22 cellular contexts compared by ENCODE assay signal in genomic region chr4:53782468-53782865, GRCh38.
DNase-seq lines count a peak whose midpoint lies in the region; ATAC-seq and TF ChIP-seq lines count a peak whose summit lies in the region.
"Had no signal": no experiment of that assay in that cellular context is flagged by ENCODE, and none has a peak within 500 bp of the region (broad histone marks: within the 10 kb centered on the region; RNA-seq: fewer than 3 reads in every experiment).

No MANE protein-coding gene starts in this region.

- TF ChIP-seq RAD21 in SK-N-SH (IDR thresholded peaks at IDR 0.05; ENCODE audit: low read length): no peak

- no peaks in the 10 kb centered on the region for H3K36me3 ChIP-seq in SK-N-SH (replicated peaks in 1 of 2; ENCODE audit: control insufficient read depth in 1 of 2, insufficient read depth in 2 of 2, low read length in 1 of 2)
- no peaks in the 10 kb centered on the region for H3K36me3 ChIP-seq in transverse colon
- H3K36me3 ChIP-seq in gastroesophageal sphincter: no peaks in the 10 kb centered on the region
- H3K36me3 ChIP-seq: spleen, thoracic aorta had no signal

- H3K27ac ChIP-seq in SK-N-SH (ENCODE audit: low read depth in 2 of 2, low read length in 1 of 2) (no peak overlapping the region), transverse colon (peak overlapping the region in 3 of 4 donors; percentile 32 to 53 (median 36)), gastroesophageal sphincter (no peak overlapping the region)
- H3K27ac ChIP-seq: spleen, thoracic aorta had no signal

- H3K4me2 ChIP-seq in SK-N-SH: no peak overlapping the region; the same call in 1 of the 2 replicates

- WGBS in SK-N-SH (ENCODE audit: low lambda C conversion rate): 23% methylated on average over 2 of the region's 2 CpGs
- WGBS in transverse colon (ENCODE audit: low coverage in 1 of 2), 2 donors: 40 to 55% methylated on average over 2 of the region's 2 CpGs
- WGBS in gastroesophageal sphincter (ENCODE audit: low coverage in 1 of 2), 2 donors: 54 to 64% methylated on average over 1 to 2 of the region's 2 CpGs

- H3K4me1 ChIP-seq in SK-N-SH (ENCODE audit: control insufficient read depth in 1 of 2, insufficient read depth in 2 of 2, low read depth in 1 of 2, low read length in 1 of 2) (peaks cover 0 to 2% of the 10 kb centered on the region in 2 experiments; a peak in 3 of 4 replicates), transverse colon (peaks cover 0 to 4% (median 1%) of the 10 kb centered on the region in 4 donors), gastroesophageal sphincter (peaks cover 0 to 5% (median 0%) of the 10 kb centered on the region in 3 donors)
- H3K4me1 ChIP-seq: spleen had no signal

- CTCF ChIA-PET in SK-N-SH (lab: Yijun Ruan, JAX): interaction anchor here (0.9 kb wide), 1 partner anchor 126 kb away, joined by 3 read pairs; no protein-coding TSS in a partner anchor

- ATAC-seq in SK-N-SH treated with all-trans-retinoic acid at 6 μM for 48 hours: no peak
- no peak for ATAC-seq in GM18517 (IDR thresholded peaks at IDR 0.05; ENCODE audit: unreplicated experiment)
- ATAC-seq in gastroesophageal sphincter: no peak
- ATAC-seq: stimulated activated effector memory CD8-positive, alpha-beta T cell treated with anti-CD3 and anti-CD28 coated beads, Interleukin-12 subunit alpha, Interleukin-12 subunit beta, amount 100 ng/mL, for 72 hours had no signal

- 0 out of 2 replicates have a peak overlapping the region, but pooled peaks have one; percentile 4 for H2AFZ ChIP-seq in SK-N-SH (ENCODE audit: low read depth)

- H4K20me1 ChIP-seq in SK-N-SH (ENCODE audit: insufficient read depth): no peaks in the 10 kb centered on the region

- no peaks in the 10 kb centered on the region for H3K9me2 ChIP-seq in SK-N-SH

- intact Hi-C loops in transverse colon (cut with DNase I; ENCODE audit: low total_unique reads): no loop called here

- H3K4me3 ChIP-seq in SK-N-SH (ENCODE audit: low read depth in 2 of 2, low read length in 1 of 2) (no peak overlapping the region), fibroblast of pulmonary artery (replicated peaks; ENCODE audit: low read depth, low read length) (no peak overlapping the region), transverse colon (no peak overlapping the region), gastroesophageal sphincter (no peak overlapping the region)
- H3K4me3 ChIP-seq: spleen, thoracic aorta had no signal

- TF ChIP-seq EP300 in SK-N-SH (IDR thresholded peaks at IDR 0.05; ENCODE audit: borderline replicate concordance in 1 of 2, low read depth in 1 of 2, low read length in 1 of 2): no peak
- no peak for TF ChIP-seq EP300 in transverse colon (IDR thresholded peaks at IDR 0.05; ENCODE audit: low read depth)
- no peak for TF ChIP-seq EP300 in gastroesophageal sphincter (IDR thresholded peaks at IDR 0.05)

- POLR2A ChIA-PET in SK-N-SH (lab: Yijun Ruan, JAX): no interaction called here

- in situ Hi-C loops in transverse colon (cut with MboI; ENCODE audit: low pct_ligation_motif_present in 1 of 4, low pct_unique_long_range_greater_than_20kb in 1 of 4, low sequenced_read_pairs in 3 of 4): no loop called here

- H3K9ac ChIP-seq in SK-N-SH: no peak overlapping the region

- H3K27me3 ChIP-seq in SK-N-SH (ENCODE audit: insufficient read depth) (no peaks in the 10 kb centered on the region), transverse colon (no peaks in the 10 kb centered on the region), gastroesophageal sphincter (peaks cover 5% of the 10 kb centered on the region)
- H3K27me3 ChIP-seq: spleen had no signal

- TF ChIP-seq POLR2A in transverse colon (IDR thresholded peaks at IDR 0.05): no peak
- TF ChIP-seq POLR2A in gastroesophageal sphincter (IDR thresholded peaks at IDR 0.05): no peak

- TF ChIP-seq CTCF in SK-N-SH (IDR thresholded peaks at IDR 0.05): no peak
- TF ChIP-seq CTCF in fibroblast of pulmonary artery (IDR thresholded peaks at IDR 0.05; ENCODE audit: low read length, missing control alignments): no peak
- no peak for TF ChIP-seq CTCF in transverse colon (IDR thresholded peaks at IDR 0.05)
- no peak for TF ChIP-seq CTCF in gastroesophageal sphincter (IDR thresholded peaks at IDR 0.05)

- H3K9me3 ChIP-seq in SK-N-SH (no peaks in the 10 kb centered on the region), transverse colon (no peaks in the 10 kb centered on the region), gastroesophageal sphincter (no peaks in the 10 kb centered on the region)
- H3K9me3 ChIP-seq: spleen, thoracic aorta had no signal

- H3F3A ChIP-seq in SK-N-SH (replicated peaks; ENCODE audit: insufficient read depth): peaks cover 7% of the 10 kb centered on the region

- no peak for DNase-seq in SK-N-SH
- peak; percentile 57 for DNase-seq in OCI-M1 (lab: John Stamatoyannopoulos, UW)
- peak; percentile 43 for DNase-seq in fibroblast of pulmonary artery (ENCODE audit: low read depth)
- no peak for DNase-seq in transverse colon
- no peak for DNase-seq in DMS153 treated with DMSO at 0.1 percent for 48 hours (lab: John Stamatoyannopoulos, UW; ENCODE audit: unreplicated experiment)
- DNase-seq: activated CD4-positive, alpha-beta T cell treated with anti-CD3 and anti-CD28 coated beads, Interleukin-2, amount 10 ng/mL, durations not matched to agents 7 days and 5 days; activated naive CD4-positive, alpha-beta T cell; anterior cingulate cortex; CD4-positive, CD25-positive, alpha-beta regulatory T cell; DMS79 treated with DMSO at 0.1 percent for 48 hours; hippocampal formation; kidney; NCI-H1105; NCI-H2081 treated with DMSO at 0.1 percent for 48 hours; NCI-H524 treated with DMSO at 0.1 percent for 48 hours; spleen; SW 1271 had no signal

- no peaks in the 10 kb centered on the region for H3K79me2 ChIP-seq in SK-N-SH (ENCODE audit: insufficient read depth)

TF ChIP-seq in SK-N-SH, 30 proteins besides CTCF, POLR2A, EP300 and RAD21:
- TF ChIP-seq SIN3A (IDR thresholded peaks at IDR 0.05; ENCODE audit: borderline replicate concordance, low read depth, low read length): no peak
- TF ChIP-seq CHD2 (IDR thresholded peaks at IDR 0.05; ENCODE audit: low read length, partially characterized antibody): no peak
- TF ChIP-seq IRF3 (IDR thresholded peaks at IDR 0.05; ENCODE audit: low read depth, low read length): no peak
- TF ChIP-seq FOSL2 (IDR thresholded peaks at IDR 0.05; ENCODE audit: borderline replicate concordance, low read depth): no peak
- TF ChIP-seq EZH2phosphoT487 (IDR thresholded peaks at IDR 0.05; ENCODE audit: borderline replicate concordance, low read depth): no peak
- TF ChIP-seq RCOR1 (IDR thresholded peaks at IDR 0.05; ENCODE audit: low read length): no peak
- TF ChIP-seq POLR2AphosphoS5 (IDR thresholded peaks at IDR 0.05; ENCODE audit: low read depth, low read length): no peak

TF ChIP-seq in SK-N-SH treated with all-trans-retinoic acid at 6 μM for 48 hours, 23 proteins besides CTCF, POLR2A, EP300 and RAD21:
- TF ChIP-seq PPARA (CRISPR knock-in tag; IDR thresholded peaks at IDR 0.05; ENCODE audit: borderline replicate concordance) (no peak), TSHZ2 (CRISPR knock-in tag; IDR thresholded peaks at IDR 0.05) (no peak), GLIS3 (CRISPR knock-in tag; IDR thresholded peaks at IDR 0.05) (no peak)

Comparison
In these comparisons a context has a peak if more than half of its experiments do, and no peak if none do; other contexts are left out.
1. DNase-seq: peak in OCI-M1 (single experiment) and fibroblast of pulmonary artery (single experiment); none in SK-N-SH (single experiment), transverse colon (single experiment) and DMS153 treated with DMSO at 0.1 percent for 48 hours (single experiment).
2. H3K27ac ChIP-seq: peak in transverse colon (3 of 4); none in SK-N-SH (0 of 2) and gastroesophageal sphincter (0 of 4).